ENCODE assay signal across 1 cellular context in genomic region chr6:39093167-39093708, GRCh38.
TF ChIP-seq lines count a peak whose summit lies in the region.

No MANE protein-coding gene starts in this region.

TF ChIP-seq in HepG2, 621 proteins besides CTCF, POLR2A, EP300 and RAD21:
- peak; percentile 29; the same call in 1 of the 2 replicates for TF ChIP-seq PAXIP1 (CRISPR knock-in tag; conservative IDR thresholded peaks at IDR 0.05)
- no peak for TF ChIP-seq ZNF572 (CRISPR knock-in tag; IDR thresholded peaks at IDR 0.05)
- TF ChIP-seq CCAR2 (optimal IDR thresholded peaks at IDR 0.05; ENCODE audit: low read depth, low read length) = no peak
- peak; percentile 45; the same call in 1 of the 2 replicates for TF ChIP-seq NR2F6 (IDR thresholded peaks at IDR 0.05)
- TF ChIP-seq NR2F6 (CRISPR knock-in tag; IDR thresholded peaks at IDR 0.05) = no peak
- TF ChIP-seq FOXJ3 (CRISPR knock-in tag; IDR thresholded peaks at IDR 0.05; ENCODE audit: borderline replicate concordance) = no peak
- TF ChIP-seq ZBTB49 (CRISPR knock-in tag; IDR thresholded peaks at IDR 0.05; ENCODE audit: borderline replicate concordance) = no peak
- no peak for TF ChIP-seq TRIM22 (IDR thresholded peaks at IDR 0.05)
- no peak for TF ChIP-seq ZNF83 (CRISPR knock-in tag; IDR thresholded peaks at IDR 0.05; ENCODE audit: borderline replicate concordance)
- no peak for TF ChIP-seq ONECUT2 (CRISPR knock-in tag; IDR thresholded peaks at IDR 0.05)
- no peak for TF ChIP-seq ZNF629 (CRISPR knock-in tag; conservative IDR thresholded peaks at IDR 0.05)
- no peak for TF ChIP-seq SIN3B (IDR thresholded peaks at IDR 0.05; ENCODE audit: low read length)
- no peak for TF ChIP-seq PRDM15 (CRISPR knock-in tag; IDR thresholded peaks at IDR 0.05)
- TF ChIP-seq ZNF362 (CRISPR knock-in tag; IDR thresholded peaks at IDR 0.05; ENCODE audit: borderline replicate concordance) = peak; percentile 31; the same call in 1 of the 2 replicates
- TF ChIP-seq TAF1 (CRISPR knock-in tag; IDR thresholded peaks at IDR 0.05) = no peak
- no peak for TF ChIP-seq RFX1 (IDR thresholded peaks at IDR 0.05)
- TF ChIP-seq CENPT (CRISPR knock-in tag; IDR thresholded peaks at IDR 0.05; ENCODE audit: low read depth) = no peak
- no peak for TF ChIP-seq ATF4 (CRISPR knock-in tag; IDR thresholded peaks at IDR 0.05)
- no peak for TF ChIP-seq BORCS8-MEF2B (CRISPR knock-in tag; IDR thresholded peaks at IDR 0.05)
- TF ChIP-seq HMG20B (CRISPR knock-in tag; conservative IDR thresholded peaks at IDR 0.05) = no peak
- TF ChIP-seq GRHL1 (CRISPR knock-in tag; conservative IDR thresholded peaks at IDR 0.05) = no peak
- TF ChIP-seq MXD4 (CRISPR knock-in tag; IDR thresholded peaks at IDR 0.05) = no peak
- TF ChIP-seq NFKB2 (CRISPR knock-in tag; IDR thresholded peaks at IDR 0.05; ENCODE audit: borderline replicate concordance) = no peak
- TF ChIP-seq ZNF670 (CRISPR knock-in tag; IDR thresholded peaks at IDR 0.05; ENCODE audit: borderline replicate concordance) = no peak
- TF ChIP-seq ZNF674 (CRISPR knock-in tag; IDR thresholded peaks at IDR 0.05; ENCODE audit: low read depth) = no peak
- no peak for TF ChIP-seq ZNF558 (CRISPR knock-in tag; IDR thresholded peaks at IDR 0.05; ENCODE audit: borderline replicate concordance)
- TF ChIP-seq MAF1 (CRISPR knock-in tag; IDR thresholded peaks at IDR 0.05; ENCODE audit: borderline replicate concordance) = no peak
